33 cellular contexts compared by ENCODE assay signal in the genomic region with DNA sequence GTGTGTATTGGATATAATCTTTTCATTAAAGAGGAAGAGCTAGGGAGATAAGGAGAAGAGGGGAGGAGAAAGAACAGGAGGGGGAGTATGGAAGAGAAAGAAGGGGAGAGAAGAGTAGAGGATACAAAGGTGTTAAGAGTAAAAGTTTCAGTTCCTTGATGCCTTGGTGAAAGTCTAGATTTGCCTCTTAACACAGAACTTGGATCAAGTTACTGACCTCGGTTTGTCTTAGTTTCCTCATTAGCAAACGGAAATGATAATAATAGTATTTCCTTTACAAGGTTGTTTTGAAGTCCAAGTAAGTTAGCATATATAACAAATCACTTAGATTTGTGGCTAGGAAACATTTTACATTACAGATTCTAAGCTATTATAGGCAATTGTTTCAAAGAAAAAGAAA.
"Had no signal": no experiment of that assay in that cellular context is flagged by ENCODE, and none has a peak within 500 bp of the region (broad histone marks: within the 10 kb centered on the region; RNA-seq: fewer than 3 reads in every experiment).

No MANE protein-coding gene starts in this region.

- H3K27ac ChIP-seq: PC-9, RWPE1, SJCRH30, SK-N-MC had no signal

- H3K27me3 ChIP-seq: SJCRH30 had no signal

- H3K4me3 ChIP-seq: PC-9, SJCRH30, SK-N-MC had no signal

- H2AFZ ChIP-seq: PC-9 had no signal

- DNase-seq: MM.1S, NCI-H1048, NCI-H1092 treated with DMSO at 0.1 percent for 48 hours, NCI-H1105 treated with DMSO at 0.1 percent for 48 hours, NCI-H1417, NCI-H1436, NCI-H146, NCI-H1694, NCI-H187, NCI-H1930, NCI-H2029 treated with DMSO at 0.1 percent for 48 hours, NCI-H2081 treated with DMSO at 0.1 percent for 48 hours, NCI-H2107, NCI-H2171, NCI-H226, NCI-H446 treated with DMSO at 0.1 percent for 48 hours, NCI-H510A, NCI-H524, NCI-H526, NCI-H69, NCI-H748 treated with DMSO at 0.1 percent for 48 hours, NCI-H82, PC-9, SHP77, SIG-M5, SJCRH30, SW 1271, T-helper 1 cell had no signal

- ATAC-seq: Panc1, Right ventricle myocardium inferior, SK-N-SH treated with all-trans-retinoic acid at 6 μM for 48 hours had no signal

- H3K4me2 ChIP-seq: PC-9 had no signal

- H3K9me3 ChIP-seq: SJCRH30 had no signal

- H3K4me1 ChIP-seq: SJCRH30 had no signal

- H3K36me3 ChIP-seq: SJCRH30 had no signal
